13 cellular contexts compared by ENCODE assay signal in genomic region chr3:16253601-16254000, GRCh38. TPM values are rescaled to one million over a fixed set of nuclear protein-coding genes. Genes with fewer than 3 reads are reported as not detected.
DNase-seq lines count a peak whose midpoint lies in the region; ATAC-seq and TF ChIP-seq lines count a peak whose summit lies in the region.
"Had no signal": no experiment of that assay in that cellular context is flagged by ENCODE, and none has a peak within 500 bp of the region (broad histone marks: within the 10 kb centered on the region; RNA-seq: fewer than 3 reads in every experiment).

No MANE protein-coding gene starts in this region.

- no peak for TF ChIP-seq CTCF in Peyer's patch (IDR thresholded peaks at IDR 0.05)
- TF ChIP-seq CTCF in upper lobe of left lung (IDR thresholded peaks at IDR 0.05): no peak

- H3K4me3 ChIP-seq in Peyer's patch: no peak overlapping the region
- H3K4me3 ChIP-seq in upper lobe of left lung: no peak overlapping the region
- H3K4me3 ChIP-seq in SJCRH30: no peak overlapping the region
- H3K4me3 ChIP-seq: ovary had no signal

- WGBS in upper lobe of left lung, 2 donors: 70 to 72% methylated on average over 7 of the region's 7 CpGs

- H3K27me3 ChIP-seq in Peyer's patch (no peaks in the 10 kb centered on the region), upper lobe of left lung (no peaks in the 10 kb centered on the region), SJCRH30 (no peaks in the 10 kb centered on the region)
- H3K27me3 ChIP-seq: ovary had no signal

- no peaks in the 10 kb centered on the region for H3K9me3 ChIP-seq in Peyer's patch
- H3K9me3 ChIP-seq in upper lobe of left lung: no peaks in the 10 kb centered on the region
- no peaks in the 10 kb centered on the region for H3K9me3 ChIP-seq in SJCRH30 (replicated peaks)
- H3K9me3 ChIP-seq: ovary had no signal

- H3K27ac ChIP-seq in Peyer's patch: peak overlapping the region in 3 of 4 donors; percentile 12 to 82 (median 53)
- peak overlapping the region in 2 of 4 donors; percentile 27 to 52 for H3K27ac ChIP-seq in upper lobe of left lung
- H3K27ac ChIP-seq in SJCRH30: no peak overlapping the region
- H3K27ac ChIP-seq: ovary had no signal

- H3K4me1 ChIP-seq in Peyer's patch: peaks cover 0 to 17% (median 0%) of the 10 kb centered on the region in 4 donors
- peaks cover 0 to 11% (median 7%) of the 10 kb centered on the region in 4 donors for H3K4me1 ChIP-seq in upper lobe of left lung
- peaks cover 3% of the 10 kb centered on the region; the same call in 1 of the 2 replicates for H3K4me1 ChIP-seq in SJCRH30

- DNase-seq in Peyer's patch (no peak), fibroblast of gingiva (ENCODE audit: low read depth) (peak; percentile 64), middle frontal gyrus (ENCODE audit: extremely low spot score, low spot score) (peak; percentile 49), upper lobe of left lung (peak in 1 of 2 donors; percentile 86), SJCRH30 (no peak), AG20443 (ENCODE audit: low spot score) (no peak)
- DNase-seq: activated CD4-positive, alpha-beta T cell treated with anti-CD3 and anti-CD28 coated beads, Interleukin-2, amount 10 ng/mL, durations not matched to agents 24 days and 14 days; activated effector memory CD4-positive, alpha-beta T cell treated with Interleukin-2 at 50 U/mL for 16 hours; H7; kidney glomerular epithelial cell; NCI-H146 had no signal

- no peak for TF ChIP-seq POLR2A in Peyer's patch (IDR thresholded peaks at IDR 0.05)
- no peak for TF ChIP-seq POLR2A in upper lobe of left lung (IDR thresholded peaks at IDR 0.05)

- peak in 1 of 4 donors; percentile 27 for TF ChIP-seq EP300 in upper lobe of left lung (IDR thresholded peaks at IDR 0.05)

- peak; percentile 72 to 84 for ATAC-seq in upper lobe of left lung (ENCODE audit: low FRiP score in 2 of 2)
- no peak for ATAC-seq in GM18517 (IDR thresholded peaks at IDR 0.05; ENCODE audit: unreplicated experiment)

- H3K36me3 ChIP-seq in Peyer's patch (peaks cover 0 to 3% (median 0%) of the 10 kb centered on the region in 3 donors), upper lobe of left lung (peaks cover 0 to 6% (median 3%) of the 10 kb centered on the region in 4 donors), SJCRH30 (no peaks in the 10 kb centered on the region)
- H3K36me3 ChIP-seq: ovary had no signal

RNA-seq across cellular contexts. Expression of gene DPH3, which starts 11.1 kb away (rescaled TPM):
- 10 to 100 TPM; 17.8 to 33.8 (median 24.3) TPM for total RNA-seq in Peyer's patch
- 10 to 100 TPM in 4 of 6 donors, 1 to 10 TPM in 2; 7.3 to 33.1 (median 21.3) TPM for total RNA-seq in upper lobe of left lung
- 22.4 and 24.1 TPM in 2 replicates for total RNA-seq in SJCRH30 (2014; rRNA removed; shearing (Covaris generic))

RNA-seq across cellular contexts. Expression of gene OXNAD1, which starts 11.4 kb away (rescaled TPM):
- total RNA-seq in Peyer's patch (10 to 100 TPM; 44.5 to 45.8 (median 45.2) TPM), upper lobe of left lung (10 to 100 TPM in 5 of 6 donors, 1 to 10 TPM in 1; 7.2 to 20.9 (median 11.0) TPM)
- 14.7 and 18.1 TPM in 2 replicates for total RNA-seq in SJCRH30 (2014; rRNA removed; shearing (Covaris generic))

Comparison
In these comparisons a context has a peak if more than half of its experiments do, and no peak if none do; other contexts are left out.
1. DNase-seq: peak in fibroblast of gingiva (single experiment) and middle frontal gyrus (single experiment); none in Peyer's patch (0 of 3), SJCRH30 (0 of 2) and AG20443 (single experiment).